ENCODE assay signal across 19 cellular contexts in genomic region chr5:179254638-179255271, GRCh38.
DNase-seq lines count a peak whose midpoint lies in the region; ATAC-seq and TF ChIP-seq lines count a peak whose summit lies in the region.
"Had no signal": no experiment of that assay in that cellular context is flagged by ENCODE, and none has a peak within 500 bp of the region (broad histone marks: within the 10 kb centered on the region; RNA-seq: fewer than 3 reads in every experiment).

No MANE protein-coding gene starts in this region.

- in situ Hi-C loops in GM13977 (cut with MboI; ENCODE audit: low pct_unique_long_range_greater_than_20kb, low sequenced_read_pairs, unreplicated experiment) (no loop called here), mammary epithelial cell (cut with MboI; ENCODE audit: low sequenced_read_pairs in 2 of 2) (no loop called here)

- TF ChIP-seq POLR2A in testis (IDR thresholded peaks at IDR 0.05) = no peak

- no peaks in the 10 kb centered on the region for H3K27me3 ChIP-seq in testis
- no peaks in the 10 kb centered on the region for H3K27me3 ChIP-seq in mammary epithelial cell (ENCODE audit: insufficient read depth, low read length)

- peak; percentile 5 for DNase-seq in activated naive CD4-positive, alpha-beta T cell treated with anti-CD3 and anti-CD28 coated beads, Interleukin-2, amount 10 ng/mL, durations not matched to agents 7 days and 5 days
- no peak for DNase-seq in activated naive CD4-positive, alpha-beta T cell treated with anti-CD3 and anti-CD28 coated beads, Interleukin-2, amount 50 U/mL, for 72 hours (ENCODE audit: low spot score in 2 of 2)
- DNase-seq in coronary artery (ENCODE audit: low spot score) (peak; percentile 24), mesenteric fat pad (ENCODE audit: low spot score) (peak; percentile 60), testis (peak; percentile 5), GM13977 (ENCODE audit: low spot score) (no peak), mammary epithelial cell (no peak)
- DNase-seq in activated CD8-positive, alpha-beta memory T cell treated with anti-CD3 and anti-CD28 coated beads, Interleukin-2, amount 50 U/mL, for 4 hours = no peak
- DNase-seq: 8988T; Calu3; CD4-positive, alpha-beta memory T cell; Kasumi-1; NCI-H1105; NCI-H1694; NCI-H2107; NCI-H226; NK-92 treated with Interleukin-12 subunit alpha and Interleukin-12 subunit beta, amount 100 ng/mL, for 24 hours; SIG-M5 had no signal

- no peaks in the 10 kb centered on the region for H3K36me3 Mint-ChIP-seq in activated naive CD4-positive, alpha-beta T cell treated with anti-CD3 and anti-CD28 coated beads, Interleukin-2, amount 10 ng/mL, durations not matched to agents 7 days and 5 days
- H3K36me3 Mint-ChIP-seq in activated naive CD4-positive, alpha-beta T cell treated with anti-CD3 and anti-CD28 coated beads, Interleukin-2, amount 50 U/mL, for 72 hours = no peaks in the 10 kb centered on the region
- H3K36me3 Mint-ChIP-seq: CD4-positive, alpha-beta memory T cell; IgD-negative memory B cell had no signal

- no peak overlapping the region for H3K27ac Mint-ChIP-seq in activated naive CD4-positive, alpha-beta T cell treated with anti-CD3 and anti-CD28 coated beads, Interleukin-2, amount 10 ng/mL, durations not matched to agents 7 days and 5 days
- H3K27ac Mint-ChIP-seq in activated naive CD4-positive, alpha-beta T cell treated with anti-CD3 and anti-CD28 coated beads, Interleukin-2, amount 50 U/mL, for 72 hours = no peak overlapping the region
- H3K27ac Mint-ChIP-seq: CD4-positive, alpha-beta memory T cell had no signal

- ATAC-seq in activated naive CD4-positive, alpha-beta T cell treated with anti-CD3 and anti-CD28 coated beads, Interleukin-2, amount 50 U/mL, for 72 hours = no peak

- no peak overlapping the region for H2AFZ ChIP-seq in mammary epithelial cell (ENCODE audit: low read depth, low read length)

- H3K79me2 ChIP-seq in mammary epithelial cell (ENCODE audit: insufficient read depth, low read length) = no peaks in the 10 kb centered on the region

- peaks cover 4% of the 10 kb centered on the region for H3K27me3 Mint-ChIP-seq in activated naive CD4-positive, alpha-beta T cell treated with anti-CD3 and anti-CD28 coated beads, Interleukin-2, amount 10 ng/mL, durations not matched to agents 7 days and 5 days

- H3K9me3 ChIP-seq in testis (no peaks in the 10 kb centered on the region), mammary epithelial cell (replicated peaks; ENCODE audit: insufficient read depth, low read length) (peaks cover 54% of the 10 kb centered on the region)

- dilution Hi-C loops in mammary epithelial cell (cut with HindIII; ENCODE audit: low sequenced_read_pairs) = no loop called here

- H3K36me3 ChIP-seq in testis (ENCODE audit: low read depth, missing control alignments) (no peaks in the 10 kb centered on the region), mammary epithelial cell (ENCODE audit: insufficient read depth, low read length) (no peaks in the 10 kb centered on the region)

- TF ChIP-seq CTCF in coronary artery (IDR thresholded peaks at IDR 0.05) (no peak), testis (IDR thresholded peaks at IDR 0.05) (no peak), GM13977 (IDR thresholded peaks at IDR 0.05; ENCODE audit: extremely low read depth, insufficient read depth, missing control alignments) (no peak), mammary epithelial cell (conservative IDR thresholded peaks at IDR 0.05 in 1 of 2, IDR thresholded peaks at IDR 0.05 in 1 of 2; ENCODE audit: extremely low read depth in 1 of 2, insufficient read depth in 1 of 2, low read depth in 1 of 2, low read length in 2 of 2) (no peak)

- BruUV-seq in mammary epithelial cell (replicated peaks; lab: Mats Ljungman, UMichigan) = no TSS peak

- no peak overlapping the region for H3K4me2 ChIP-seq in mammary epithelial cell (ENCODE audit: insufficient read depth, low read depth, low read length)

- no peak overlapping the region for H3K27ac ChIP-seq in coronary artery
- no peak overlapping the region for H3K27ac ChIP-seq in testis
- H3K27ac ChIP-seq in mammary epithelial cell (ENCODE audit: insufficient read depth, low read depth, low read length) = no peak overlapping the region

- 93 to 95% methylated on average over 5 of the region's 5 CpGs for WGBS in testis, 2 donors
- 79% methylated on average over 5 of the region's 5 CpGs for WGBS in mammary epithelial cell (ENCODE audit: low coverage, missing lambda C conversion rate)

- no peak overlapping the region for H3K9ac ChIP-seq in mammary epithelial cell (ENCODE audit: insufficient read depth, low read length)

- H4K20me1 ChIP-seq in mammary epithelial cell (ENCODE audit: insufficient read depth, low read length) = no peaks in the 10 kb centered on the region

- no peaks in the 10 kb centered on the region for H3K9me3 Mint-ChIP-seq in activated naive CD4-positive, alpha-beta T cell treated with anti-CD3 and anti-CD28 coated beads, Interleukin-2, amount 10 ng/mL, durations not matched to agents 7 days and 5 days
- H3K9me3 Mint-ChIP-seq in activated naive CD4-positive, alpha-beta T cell treated with anti-CD3 and anti-CD28 coated beads, Interleukin-2, amount 50 U/mL, for 72 hours = no peaks in the 10 kb centered on the region

- no peaks in the 10 kb centered on the region for H3K4me1 Mint-ChIP-seq in activated naive CD4-positive, alpha-beta T cell treated with anti-CD3 and anti-CD28 coated beads, Interleukin-2, amount 10 ng/mL, durations not matched to agents 7 days and 5 days
- H3K4me1 Mint-ChIP-seq: CD4-positive, alpha-beta memory T cell had no signal

- no peak overlapping the region for H3K4me3 ChIP-seq in coronary artery
- H3K4me3 ChIP-seq in testis = no peak overlapping the region
- H3K4me3 ChIP-seq in mammary epithelial cell (replicated peaks in 1 of 3; ENCODE audit: insufficient read depth in 1 of 3, low read depth in 2 of 3, low read length in 3 of 3) = no peak overlapping the region

- H3K4me3 Mint-ChIP-seq in activated naive CD4-positive, alpha-beta T cell treated with anti-CD3 and anti-CD28 coated beads, Interleukin-2, amount 10 ng/mL, durations not matched to agents 7 days and 5 days = no peak overlapping the region
- H3K4me3 Mint-ChIP-seq: CD4-positive, alpha-beta memory T cell; IgD-negative memory B cell had no signal

- CTCF ChIA-PET in activated naive CD4-positive, alpha-beta T cell treated with anti-CD3 and anti-CD28 coated beads, Interleukin-2, amount 10 ng/mL, durations not matched to agents 7 days and 5 days (lab: Charles Lee) = no interaction called here
- CTCF ChIA-PET in mammary epithelial cell (lab: Charles Lee; ENCODE audit: low non-redundant PET) = no interaction called here

- intact Hi-C loops in testis (cut with DNase I; ENCODE audit: low total_unique reads) = no loop called here
- intact Hi-C loops in mammary epithelial cell (cut with micrococcal nuclease) = no loop called here

- H3K4me1 ChIP-seq in testis (peaks cover 31% of the 10 kb centered on the region), mammary epithelial cell (ENCODE audit: insufficient read depth, low read length) (no peaks in the 10 kb centered on the region)

Comparison
In these comparisons a context has a peak if more than half of its experiments do, and no peak if none do; other contexts are left out.
1. DNase-seq: peak in activated naive CD4-positive, alpha-beta T cell treated with anti-CD3 and anti-CD28 coated beads, Interleukin-2, amount 10 ng/mL, durations not matched to agents 7 days and 5 days (single experiment), coronary artery (single experiment), mesenteric fat pad (single experiment) and testis (single experiment); none in activated naive CD4-positive, alpha-beta T cell treated with anti-CD3 and anti-CD28 coated beads, Interleukin-2, amount 50 U/mL, for 72 hours (0 of 2), activated CD8-positive, alpha-beta memory T cell treated with anti-CD3 and anti-CD28 coated beads, Interleukin-2, amount 50 U/mL, for 4 hours (single experiment), GM13977 (single experiment) and mammary epithelial cell (single experiment).